In the genomic region with DNA sequence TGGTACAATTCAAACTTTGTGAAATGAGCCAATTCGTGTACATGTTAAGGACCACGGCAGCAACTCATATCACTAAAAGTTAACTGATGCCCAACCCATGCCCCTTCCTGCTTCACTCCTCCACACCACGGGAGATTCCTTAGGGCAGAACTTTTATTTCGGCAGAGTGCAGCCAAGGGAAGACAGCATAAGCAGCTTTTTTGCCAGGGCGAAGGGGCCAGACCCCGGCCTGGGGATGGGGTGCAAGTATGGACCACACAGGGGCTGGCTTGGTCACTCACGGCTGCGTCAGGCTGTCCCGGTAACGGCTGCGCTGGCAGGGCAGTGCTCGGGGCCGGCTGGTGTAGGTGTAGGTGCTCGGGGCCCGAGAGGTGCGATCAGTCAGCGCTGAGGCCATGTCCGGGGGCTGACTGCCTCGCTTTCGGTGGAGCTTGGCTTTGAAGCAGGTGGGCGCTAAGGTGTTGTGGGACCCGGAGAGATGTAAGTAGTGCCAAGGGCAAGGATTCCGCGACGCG, we compare ENCODE assay signal across 8 cellular contexts. TPM values are rescaled to one million over a fixed set of nuclear protein-coding genes. Genes with fewer than 3 reads are reported as not detected.
DNase-seq lines count a peak whose midpoint lies in the region; ATAC-seq and TF ChIP-seq lines count a peak whose summit lies in the region.

No MANE protein-coding gene starts in this region.

- H3K4me1 Mint-ChIP-seq in CD4-positive, alpha-beta T cell (ENCODE audit: low read depth), result peaks cover 23% of the 10 kb centered on the region

- H3K9me3 Mint-ChIP-seq in CD4-positive, alpha-beta T cell, result no peaks in the 10 kb centered on the region

- peak overlapping the region; percentile 80 for H3K27ac Mint-ChIP-seq in CD4-positive, alpha-beta T cell

- peak overlapping the region; percentile 97 for H3K4me3 Mint-ChIP-seq in CD4-positive, alpha-beta T cell

- peak; percentile 26 for ATAC-seq in CD4-positive, alpha-beta T cell (ENCODE audit: poor library complexity)
- peak; percentile 22 for ATAC-seq in GM21381 (IDR thresholded peaks at IDR 0.05; ENCODE audit: unreplicated experiment)

- CTCF ChIA-PET in CD4-positive, alpha-beta T cell (lab: Charles Lee), result interaction anchor here (0.9 to 2.0 kb wide), 6 partner anchors 9 to 785 kb away, joined by 3 to 12 read pairs (median 4); no protein-coding TSS in a partner anchor

- intact Hi-C loops in CD4-positive, alpha-beta T cell (cut with DNase I, micrococcal nuclease), result loop anchor here in 1 of 2 experiments (10.0 kb wide), 1 partner anchor 764 kb away; no protein-coding TSS in a partner anchor

- H3K4me3 ChIP-seq in subcutaneous abdominal adipose tissue (ENCODE audit: low read depth in 1 of 5, low read length in 5 of 5), result peak overlapping the region; percentile 86 to 98 (median 90)

- POLR2A ChIA-PET in CD4-positive, alpha-beta T cell (lab: Charles Lee), result interaction anchor here (1.0 to 2.1 kb wide), 6 partner anchors 9 to 130 kb away, joined by 3 to 9 read pairs (median 5); no protein-coding TSS in a partner anchor

- H3K36me3 Mint-ChIP-seq in CD4-positive, alpha-beta T cell (ENCODE audit: low read depth), result peaks cover 12% of the 10 kb centered on the region

- peaks cover 2 to 23% (median 19%) of the 10 kb centered on the region in 5 donors for H3K4me1 ChIP-seq in subcutaneous abdominal adipose tissue (ENCODE audit: control insufficient read depth in 5 of 5, insufficient read depth in 5 of 5, low read length in 5 of 5)

- DNase-seq in CD4-positive, alpha-beta T cell, result no peak
- DNase-seq in HT-29 (ENCODE audit: low spot score), result peak; percentile 52
- DNase-seq in kidney glomerular epithelial cell (lab: John Stamatoyannopoulos, UW), result peak; percentile 54
- no peak for DNase-seq in NCI-H748 treated with DMSO at 0.1 percent for 48 hours (lab: John Stamatoyannopoulos, UW)
- no peak for DNase-seq in NCI-H510A (lab: John Stamatoyannopoulos, UW)

- H3K27me3 ChIP-seq in CD4-positive, alpha-beta T cell (ENCODE audit: control insufficient read depth, insufficient read depth, low read length), result no peaks in the 10 kb centered on the region
- H3K27me3 ChIP-seq in subcutaneous abdominal adipose tissue (ENCODE audit: control insufficient read depth in 5 of 5, insufficient read depth in 4 of 5, low read length in 5 of 5), result no peaks in the 10 kb centered on the region

- H3K9ac ChIP-seq in subcutaneous abdominal adipose tissue (ENCODE audit: low read length in 5 of 5), result peak overlapping the region in 4 of 5 donors; percentile 56 to 81 (median 77)

- TF ChIP-seq CTCF in CD4-positive, alpha-beta T cell (IDR thresholded peaks at IDR 0.05), result no peak

- H3K27me3 Mint-ChIP-seq in CD4-positive, alpha-beta T cell, result no peaks in the 10 kb centered on the region

- no peaks in the 10 kb centered on the region for H3K9me3 ChIP-seq in CD4-positive, alpha-beta T cell (ENCODE audit: control insufficient read depth, low read length)
- H3K9me3 ChIP-seq in subcutaneous abdominal adipose tissue (ENCODE audit: control insufficient read depth in 5 of 5, low read length in 5 of 5), result no peaks in the 10 kb centered on the region

- no peaks in the 10 kb centered on the region for H3K36me3 ChIP-seq in subcutaneous abdominal adipose tissue (ENCODE audit: control insufficient read depth in 5 of 5, insufficient read depth in 5 of 5, low read length in 5 of 5)

- H3K27ac ChIP-seq in CD4-positive, alpha-beta T cell (ENCODE audit: low read depth, low read length), result peak overlapping the region; percentile 50
- H3K27ac ChIP-seq in angular gyrus (ENCODE audit: low read depth, low read length) (peak overlapping the region; percentile 49), subcutaneous abdominal adipose tissue (ENCODE audit: low read depth, low read length) (peak overlapping the region; percentile 64)

RNA-seq across cellular contexts. Expression of a gene that starts 0.8 kb away (rescaled TPM):
- 1 to 10 TPM in 1 of 2 experiments, under 1 TPM in 1; 0.59 to 1.1 TPM for total RNA-seq in CD4-positive, alpha-beta T cell
- total RNA-seq in HT-29 (2014; rRNA removed; shearing (Covaris generic)), result 2.6 and 5.8 TPM in 2 replicates

RNA-seq across cellular contexts. Expression of a gene that starts 45.6 kb away (rescaled TPM):
- 100 to 1,000 TPM; 245 to 261 TPM for total RNA-seq in CD4-positive, alpha-beta T cell
- total RNA-seq in HT-29 (2014; rRNA removed; shearing (Covaris generic)), result 0.08 TPM in 1 of 2 replicates, not detected in the other

Comparison
In these comparisons a context has a peak if more than half of its experiments do, and no peak if none do; other contexts are left out.
1. DNase-seq: peak in HT-29 (single experiment) and kidney glomerular epithelial cell (single experiment); none in CD4-positive, alpha-beta T cell (0 of 10), NCI-H748 treated with DMSO at 0.1 percent for 48 hours (single experiment) and NCI-H510A (single experiment).
2. RNA of a gene that starts 45.6 kb away (total RNA-seq): 245 to 261 TPM in CD4-positive, alpha-beta T cell; 0.08 TPM in HT-29; every median in the first group is over 100 times any median in the second.
3. Peak in every context shown above with its lines, with median percentiles within 50 percentile points of each other: H3K27ac ChIP-seq.